16 cellular contexts compared by ENCODE assay signal in the genomic region with DNA sequence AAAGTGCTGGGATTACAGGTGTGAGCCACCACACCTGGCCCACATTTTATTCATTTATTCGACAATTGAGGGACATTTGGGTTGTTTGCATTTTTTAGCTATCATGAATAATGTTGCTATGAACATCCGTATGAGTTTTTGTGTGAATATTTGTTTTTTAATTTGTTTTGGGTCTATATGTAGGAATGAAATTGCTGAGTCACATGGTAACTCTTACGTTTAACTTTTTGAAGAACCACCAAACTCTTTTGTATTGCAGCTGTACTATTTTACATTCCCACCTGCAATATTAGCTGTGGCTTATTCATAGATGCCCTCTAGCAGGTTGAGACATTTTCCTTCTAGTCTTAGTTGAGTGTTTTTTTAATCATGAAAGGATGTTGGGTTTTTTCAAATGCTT. TPM values are rescaled to one million over a fixed set of nuclear protein-coding genes. Genes with fewer than 3 reads are reported as not detected.
DNase-seq lines count a peak whose midpoint lies in the region; ATAC-seq, FAIRE-seq and TF ChIP-seq lines count a peak whose summit lies in the region.
"Had no signal": no experiment of that assay in that cellular context is flagged by ENCODE, and none has a peak within 500 bp of the region (broad histone marks: within the 10 kb centered on the region; RNA-seq: fewer than 3 reads in every experiment).

No MANE protein-coding gene starts in this region.

- peak overlapping the region; percentile 31 for H3K27ac Mint-ChIP-seq in CD4-positive, alpha-beta T cell
- H3K27ac Mint-ChIP-seq in activated CD4-positive, alpha-beta T cell treated with anti-CD3 and anti-CD28 coated beads for 36 hours, result no peak overlapping the region
- H3K27ac Mint-ChIP-seq: CD14-positive monocyte, H9 had no signal

- no TSS peak for BruUV-seq in K562 (replicated peaks; lab: Mats Ljungman, UMichigan)

- no peak overlapping the region for H3K4me2 ChIP-seq in GM23248 (ENCODE audit: unreplicated experiment)
- H3K4me2 ChIP-seq in K562 (ENCODE audit: insufficient read depth, low read length), result no peak overlapping the region

- H3K27me3 Mint-ChIP-seq in CD4-positive, alpha-beta T cell, result no peaks in the 10 kb centered on the region
- H3K27me3 Mint-ChIP-seq in activated CD4-positive, alpha-beta T cell treated with anti-CD3 and anti-CD28 coated beads for 36 hours, result no peaks in the 10 kb centered on the region

- H3K9me2 ChIP-seq in GM23248 (ENCODE audit: insufficient read depth), result no peaks in the 10 kb centered on the region

- POLR2A ChIA-PET in CD4-positive, alpha-beta T cell (lab: Charles Lee), result interaction anchor here (1.2 to 2.0 kb wide), 2 partner anchors 12 to 41 kb away, joined by 3 to 6 read pairs; no protein-coding TSS in a partner anchor
- POLR2A ChIA-PET in K562 (lab: Yijun Ruan, JAX), result no interaction called here
- POLR2A ChIA-PET in activated CD4-positive, alpha-beta T cell treated with anti-CD3 and anti-CD28 coated beads for 36 hours (lab: Charles Lee), result interaction anchor here (0.6 kb wide), 1 partner anchor 54 kb away, joined by 4 read pairs; no protein-coding TSS in a partner anchor

- H3K36me3 ChIP-seq in GM23248 (ENCODE audit: low read depth) (peaks cover 6% of the 10 kb centered on the region; the same call in 1 of the 2 replicates), K562 (ENCODE audit: control insufficient read depth, insufficient read depth, low read length) (peaks cover 5% of the 10 kb centered on the region; the same call in 1 of the 3 replicates), sigmoid colon (peaks cover 0 to 16% (median 7%) of the 10 kb centered on the region in 4 donors)

- peaks cover 44% of the 10 kb centered on the region for H3K36me3 Mint-ChIP-seq in CD4-positive, alpha-beta T cell (ENCODE audit: low read depth)
- H3K36me3 Mint-ChIP-seq in activated CD4-positive, alpha-beta T cell treated with anti-CD3 and anti-CD28 coated beads for 36 hours (ENCODE audit: low read depth), result peaks cover 34% of the 10 kb centered on the region

- H2AFZ ChIP-seq in GM23248 (no peak overlapping the region), K562 (ENCODE audit: low read depth, low read length) (no peak overlapping the region)

- no peak for FAIRE-seq in K562 (lab: Jason Lieb, UNC)
- FAIRE-seq: GM12878, GM18507, HTR-8/SVneo had no signal

- TF ChIP-seq EP300 in K562 (IDR thresholded peaks at IDR 0.05; ENCODE audit: low read length) (no peak), sigmoid colon (IDR thresholded peaks at IDR 0.05) (no peak)

- no peaks in the 10 kb centered on the region for H3K9me3 ChIP-seq in CD4-positive, alpha-beta T cell (ENCODE audit: control insufficient read depth, low read length)
- H3K9me3 ChIP-seq in GM23248 (ENCODE audit: low read depth) (no peaks in the 10 kb centered on the region), K562 (replicated peaks; ENCODE audit: control insufficient read depth, insufficient read depth, low read depth, low read length) (0 out of 2 replicates have a peak, but pooled peaks cover 4% of the 10 kb centered on the region), sigmoid colon (peaks cover 0 to 5% (median 1%) of the 10 kb centered on the region in 4 donors)

- no peak overlapping the region for H3K27ac ChIP-seq in CD4-positive, alpha-beta T cell (ENCODE audit: low read depth, low read length)
- peak overlapping the region; percentile 86 for H3K27ac ChIP-seq in GM23248
- no peak overlapping the region for H3K27ac ChIP-seq in K562 (ENCODE audit: extremely low read depth, low read depth, low read length)
- H3K27ac ChIP-seq in sigmoid colon, result no peak overlapping the region

- peaks cover 28% of the 10 kb centered on the region for H3F3A ChIP-seq in GM23248 (ENCODE audit: insufficient read depth)

- in situ Hi-C loops in GM23248 (cut with MboI), result no loop called here
- in situ Hi-C loops in K562 (cut with MboI), result no loop called here

- no peak for DNase-seq in CD4-positive, alpha-beta T cell
- DNase-seq in GM23248 (no peak), K562 (ENCODE audit: extremely low read depth in 1 of 4, low spot score in 3 of 4) (no peak), sigmoid colon (peak; percentile 17)
- DNase-seq in activated CD4-positive, alpha-beta T cell treated with anti-CD3 and anti-CD28 coated beads for 36 hours, result no peak
- DNase-seq: DMS 273 treated with DMSO at 0.1 percent for 48 hours, DMS79, GOT3, H9, KBM-7 had no signal

- no peaks in the 10 kb centered on the region for H3K27me3 ChIP-seq in CD4-positive, alpha-beta T cell (ENCODE audit: control insufficient read depth, insufficient read depth, low read length)
- no peaks in the 10 kb centered on the region for H3K27me3 ChIP-seq in GM23248 (replicated peaks; ENCODE audit: insufficient read depth)
- H3K27me3 ChIP-seq in K562 (ENCODE audit: control insufficient read depth in 2 of 2, insufficient read depth in 2 of 2, low read length in 2 of 2), result peaks cover 3 to 10% of the 10 kb centered on the region in 2 experiments
- no peaks in the 10 kb centered on the region for H3K27me3 ChIP-seq in sigmoid colon

- intact Hi-C loops in CD4-positive, alpha-beta T cell (cut with DNase I, micrococcal nuclease), result loop anchor here in 1 of 2 experiments (5.0 kb wide), 1 partner anchor 60 kb away; a partner anchor contains a TSS
- intact Hi-C loops in K562 (cut with micrococcal nuclease) (loop anchor here (5.0 kb wide), 1 partner anchor 60 kb away; a partner anchor contains a TSS), sigmoid colon (cut with DNase I) (loop anchor here (10.0 kb wide), 1 partner anchor 772 kb away; no protein-coding TSS in a partner anchor)
- intact Hi-C loops in activated CD4-positive, alpha-beta T cell treated with anti-CD3 and anti-CD28 coated beads for 36 hours (cut with DNase I, micrococcal nuclease), result no loop called here

- CTCF ChIA-PET in CD4-positive, alpha-beta T cell (lab: Charles Lee), result no interaction called here
- CTCF ChIA-PET in K562 (lab: Yijun Ruan, JAX; ENCODE audit: low intra/inter-chr PET ratio), result no interaction called here
- CTCF ChIA-PET in activated CD4-positive, alpha-beta T cell treated with anti-CD3 and anti-CD28 coated beads for 36 hours (lab: Charles Lee), result interaction anchor here (10.0 kb wide), 1 partner anchor 74 kb away, joined by 151 read pairs; no protein-coding TSS in a partner anchor

- H4K20me1 ChIP-seq in GM23248 (ENCODE audit: insufficient read depth) (no peaks in the 10 kb centered on the region), K562 (replicated peaks; ENCODE audit: control insufficient read depth, insufficient read depth, low read length) (peaks cover 5% of the 10 kb centered on the region)

- H3K9me3 Mint-ChIP-seq in CD4-positive, alpha-beta T cell, result peaks cover 4% of the 10 kb centered on the region
- H3K9me3 Mint-ChIP-seq in activated CD4-positive, alpha-beta T cell treated with anti-CD3 and anti-CD28 coated beads for 36 hours (ENCODE audit: low read depth), result peaks cover 6% of the 10 kb centered on the region

- TF ChIP-seq CTCF in CD4-positive, alpha-beta T cell (IDR thresholded peaks at IDR 0.05), result no peak
- TF ChIP-seq CTCF in K562 (IDR thresholded peaks at IDR 0.05 in 2 of 3, conservative IDR thresholded peaks at IDR 0.05 in 1 of 3; ENCODE audit: insufficient read depth in 2 of 3, low read depth in 1 of 3, low read length in 3 of 3), result no peak
- TF ChIP-seq CTCF in sigmoid colon (IDR thresholded peaks at IDR 0.05), result no peak

- no peaks in the 10 kb centered on the region for H3K9me1 ChIP-seq in K562 (ENCODE audit: control insufficient read depth, insufficient read depth, low read length)

- WGBS in GM23248 (ENCODE audit: low coverage in 1 of 2, low lambda C conversion rate in 2 of 2, missing lambda C conversion rate in 2 of 2), 2 experiments, result 60 to 61% methylated on average over 3 of the region's 3 CpGs
- WGBS in K562 (ENCODE audit: insufficient coverage, low coverage, missing lambda C conversion rate), result 47% methylated on average over 3 of the region's 3 CpGs
- 73 to 87% methylated on average over 3 of the region's 3 CpGs for WGBS in sigmoid colon, 2 donors

- H3K9ac ChIP-seq in GM23248 (no peak overlapping the region), K562 (ENCODE audit: insufficient read depth in 1 of 2, low read depth in 2 of 2, low read length in 2 of 2) (no peak overlapping the region)

- no peak for ATAC-seq in CD4-positive, alpha-beta T cell (ENCODE audit: poor library complexity)
- no peak for ATAC-seq in K562
- ATAC-seq in GM18907 (IDR thresholded peaks at IDR 0.05; ENCODE audit: unreplicated experiment), result no peak
- ATAC-seq in activated CD4-positive, alpha-beta T cell treated with anti-CD3 and anti-CD28 coated beads for 36 hours, result no peak
- ATAC-seq: GM12878 had no signal

- no peak overlapping the region for H3K4me3 ChIP-seq in GM23248
- H3K4me3 ChIP-seq in K562, result no peak overlapping the region
- no peak overlapping the region for H3K4me3 ChIP-seq in sigmoid colon
- H3K4me3 ChIP-seq: GM12878 had no signal

- no peak overlapping the region for H3K4me3 Mint-ChIP-seq in CD4-positive, alpha-beta T cell
- H3K4me3 Mint-ChIP-seq in activated CD4-positive, alpha-beta T cell treated with anti-CD3 and anti-CD28 coated beads for 36 hours, result no peak overlapping the region
- H3K4me3 Mint-ChIP-seq: CD14-positive monocyte, H9 had no signal

- peaks cover 18% of the 10 kb centered on the region for H3K4me1 ChIP-seq in GM23248 (ENCODE audit: insufficient read depth)
- peaks cover 0 to 9% of the 10 kb centered on the region in 2 experiments; a peak in 3 of 5 replicates for H3K4me1 ChIP-seq in K562 (replicated peaks in 1 of 2; ENCODE audit: control insufficient read depth in 2 of 2, insufficient read depth in 2 of 2, low read length in 2 of 2)
- peaks cover 0 to 16% (median 12%) of the 10 kb centered on the region in 4 donors for H3K4me1 ChIP-seq in sigmoid colon

- H3K79me2 ChIP-seq in GM23248 (ENCODE audit: insufficient read depth), result no peaks in the 10 kb centered on the region
- H3K79me2 ChIP-seq in K562 (ENCODE audit: control insufficient read depth, insufficient read depth, low read length), result no peaks in the 10 kb centered on the region

- no peak for TF ChIP-seq POLR2A in K562 (conservative IDR thresholded peaks at IDR 0.05)
- no peak for TF ChIP-seq POLR2A in sigmoid colon (IDR thresholded peaks at IDR 0.05)

- H3K4me1 Mint-ChIP-seq in CD4-positive, alpha-beta T cell (ENCODE audit: low read depth), result peaks cover 33% of the 10 kb centered on the region
- peaks cover 13% of the 10 kb centered on the region for H3K4me1 Mint-ChIP-seq in activated CD4-positive, alpha-beta T cell treated with anti-CD3 and anti-CD28 coated beads for 36 hours

- TF ChIP-seq RAD21 in K562 (CRISPR knock-in tag; conservative IDR thresholded peaks at IDR 0.05 in 1 of 2, IDR thresholded peaks at IDR 0.05 in 1 of 2), result no peak

RNA-seq across cellular contexts. Expression of a gene that starts 14.4 kb away (rescaled TPM):
- total RNA-seq in CD4-positive, alpha-beta T cell, result not detected
- 8.8 and 19.6 TPM in 2 replicates for total RNA-seq in GM23248 (2014; rRNA removed; shearing (Covaris generic))
- polyA plus RNA-seq in GM23248 (2016; fragmentation: Nextera tagmentation; extraction: Ambion mirVana) (117 and 118 TPM in 2 replicates), K562 (2011; rRNA removed) (not detected in 2 replicates), K562 (2014; fragmentation: Illumina TruSeq; extraction: Trizol) (not detected in 2 replicates), K562 (2014; fragmentation: Nextera tagmentation; extraction: Ambion mirVana) (not detected), K562 (2014; rRNA removed) (not detected in 2 replicates), sigmoid colon (10 to 100 TPM in 1 of 3 donors, 1 to 10 TPM in 2; 1.2 to 23.4 (median 6.9) TPM)
- not detected in 2 replicates for total RNA-seq in K562 (2011; cell fraction: chromatin; rRNA removed; ENCODE audit: low replicate concordance)
- not detected in 2 replicates for total RNA-seq in K562 (2011; cell fraction: nucleolus; rRNA removed)
- total RNA-seq in K562 (2011; cell fraction: nucleoplasm; rRNA removed), result not detected in 2 replicates
- total RNA-seq in K562 (2014; rRNA removed) (not detected in 2 replicates), K562 (2014; rRNA removed; fragmentation: Illumina TruSeq; extraction: Trizol) (not detected in 2 replicates), K562 (2015; rRNA removed; fragmentation: Illumina TruSeq; extraction: Trizol) (not detected in 2 replicates), K562 (2021) (not detected in 2 replicates), sigmoid colon (10 to 100 TPM in 2 of 4 donors, 1 to 10 TPM in 2; 5.1 to 20.8 (median 13.6) TPM)
- polyA plus RNA-seq in K562 (2011; cell fraction: cytosol; rRNA removed), result not detected in 2 replicates
- not detected in 2 replicates for polyA plus RNA-seq in K562 (2011; cell fraction: nucleus; rRNA removed)
- polyA plus RNA-seq in K562 (2012), result 0.20 TPM in 1 of 2 replicates, not detected in the other
- not detected in 2 replicates for polyA minus RNA-seq in K562 (2011; rRNA and poly(A)+ RNA removed)
- not detected in 2 replicates for polyA minus RNA-seq in K562 (2011; cell fraction: cytosol; rRNA and poly(A)+ RNA removed)
- polyA minus RNA-seq in K562 (2011; cell fraction: nucleus; rRNA and poly(A)+ RNA removed), result not detected in 2 replicates
- not detected for total RNA-seq in activated CD4-positive, alpha-beta T cell treated with anti-CD3 and anti-CD28 coated beads for 36 hours
- total RNA-seq: A673, GM12878 had no signal
- polyA plus RNA-seq: CD14-positive monocyte, GM12878 had no signal

RNA-seq across cellular contexts. Expression of a gene that starts 58.4 kb away (rescaled TPM):
- total RNA-seq in CD4-positive, alpha-beta T cell, result 100 to 1,000 TPM; 153 to 159 TPM
- 116 and 121 TPM in 2 replicates for total RNA-seq in GM23248 (2014; rRNA removed; shearing (Covaris generic))
- 189 and 194 TPM in 2 replicates for polyA plus RNA-seq in GM23248 (2016; fragmentation: Nextera tagmentation; extraction: Ambion mirVana)
- total RNA-seq in K562 (2011; cell fraction: chromatin; rRNA removed; ENCODE audit: low replicate concordance), result 76.5 and 119 TPM in 2 replicates
- total RNA-seq in K562 (2011; cell fraction: nucleolus; rRNA removed), result 60.7 and 61.5 TPM in 2 replicates
- total RNA-seq in K562 (2011; cell fraction: nucleoplasm; rRNA removed), result 69.1 and 105 TPM in 2 replicates
- total RNA-seq in K562 (2014; rRNA removed), result 109 and 153 TPM in 2 replicates
- 107 and 116 TPM in 2 replicates for total RNA-seq in K562 (2014; rRNA removed; fragmentation: Illumina TruSeq; extraction: Trizol)
- total RNA-seq in K562 (2015; rRNA removed; fragmentation: Illumina TruSeq; extraction: Trizol), result 148 and 173 TPM in 2 replicates
- 182 and 201 TPM in 2 replicates for total RNA-seq in K562 (2021)
- polyA plus RNA-seq in K562 (2011; rRNA removed), result 110 and 146 TPM in 2 replicates
- 75.9 and 170 TPM in 2 replicates for polyA plus RNA-seq in K562 (2011; cell fraction: cytosol; rRNA removed)
- 61.3 and 66.0 TPM in 2 replicates for polyA plus RNA-seq in K562 (2011; cell fraction: nucleus; rRNA removed)
- 265 and 356 TPM in 2 replicates for polyA plus RNA-seq in K562 (2012)
- 212 and 243 TPM in 2 replicates for polyA plus RNA-seq in K562 (2014; fragmentation: Illumina TruSeq; extraction: Trizol)
- polyA plus RNA-seq in K562 (2014; fragmentation: Nextera tagmentation; extraction: Ambion mirVana), result 10 to 100 TPM; 43.6 to 70.0 TPM
- polyA plus RNA-seq in K562 (2014; rRNA removed), result 95.7 and 97.6 TPM in 2 replicates
- 62.3 and 65.3 TPM in 2 replicates for polyA minus RNA-seq in K562 (2011; rRNA and poly(A)+ RNA removed)
- polyA minus RNA-seq in K562 (2011; cell fraction: cytosol; rRNA and poly(A)+ RNA removed), result 86.2 and 98.5 TPM in 2 replicates
- 25.7 and 32.5 TPM in 2 replicates for polyA minus RNA-seq in K562 (2011; cell fraction: nucleus; rRNA and poly(A)+ RNA removed)
- total RNA-seq in sigmoid colon, result 100 to 1,000 TPM in 1 of 4 donors, 10 to 100 TPM in 3; 63.2 to 109 (median 75.7) TPM
- 100 to 1,000 TPM; 170 to 323 (median 199) TPM for polyA plus RNA-seq in sigmoid colon
- 100 to 1,000 TPM; 256 to 348 TPM for total RNA-seq in activated CD4-positive, alpha-beta T cell treated with anti-CD3 and anti-CD28 coated beads for 36 hours

Comparison
In these comparisons a context has a peak if more than half of its experiments do, and no peak if none do; other contexts are left out.
1. intact Hi-C loops: an anchor here in K562 (5.0 kb wide) and sigmoid colon (10.0 kb wide); none called in activated CD4-positive, alpha-beta T cell treated with anti-CD3 and anti-CD28 coated beads for 36 hours.